2 cellular contexts compared by ENCODE assay signal in the genomic region with DNA sequence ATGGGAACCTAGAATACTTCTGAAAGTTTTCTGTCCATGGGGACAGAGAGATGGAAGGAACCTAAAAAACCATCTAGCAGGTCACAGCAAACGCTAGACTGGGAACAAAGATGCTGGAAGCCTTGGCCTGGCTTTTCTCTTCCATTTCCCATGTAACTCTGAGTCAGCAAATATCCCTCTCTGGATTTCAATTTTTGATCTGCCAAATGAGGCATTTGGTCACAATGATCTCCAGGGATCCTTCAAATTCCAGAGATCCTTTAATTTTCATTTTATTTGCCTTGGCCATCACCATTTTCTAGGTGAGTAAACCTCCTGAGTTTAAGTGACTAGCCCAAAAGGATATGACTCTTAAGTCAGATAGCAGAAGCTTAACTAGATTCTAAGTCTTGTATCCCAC.
A peak's percentile ranks its signal among the peaks of the same experiment; 100 is the strongest.
TF ChIP-seq lines count a peak whose summit lies in the region.

No MANE protein-coding gene starts in this region.

TF ChIP-seq in HepG2, 621 proteins besides CTCF, POLR2A, EP300 and RAD21:
- TF ChIP-seq MAFF (IDR thresholded peaks at IDR 0.05; ENCODE audit: low read depth, low read length) (peak; percentile 78), MAFK (conservative IDR thresholded peaks at IDR 0.05 in 1 of 2, IDR thresholded peaks at IDR 0.05 in 1 of 2; ENCODE audit: low read length in 2 of 2) (peak; percentile 76 to 88)
- TF ChIP-seq, protein P1, sequence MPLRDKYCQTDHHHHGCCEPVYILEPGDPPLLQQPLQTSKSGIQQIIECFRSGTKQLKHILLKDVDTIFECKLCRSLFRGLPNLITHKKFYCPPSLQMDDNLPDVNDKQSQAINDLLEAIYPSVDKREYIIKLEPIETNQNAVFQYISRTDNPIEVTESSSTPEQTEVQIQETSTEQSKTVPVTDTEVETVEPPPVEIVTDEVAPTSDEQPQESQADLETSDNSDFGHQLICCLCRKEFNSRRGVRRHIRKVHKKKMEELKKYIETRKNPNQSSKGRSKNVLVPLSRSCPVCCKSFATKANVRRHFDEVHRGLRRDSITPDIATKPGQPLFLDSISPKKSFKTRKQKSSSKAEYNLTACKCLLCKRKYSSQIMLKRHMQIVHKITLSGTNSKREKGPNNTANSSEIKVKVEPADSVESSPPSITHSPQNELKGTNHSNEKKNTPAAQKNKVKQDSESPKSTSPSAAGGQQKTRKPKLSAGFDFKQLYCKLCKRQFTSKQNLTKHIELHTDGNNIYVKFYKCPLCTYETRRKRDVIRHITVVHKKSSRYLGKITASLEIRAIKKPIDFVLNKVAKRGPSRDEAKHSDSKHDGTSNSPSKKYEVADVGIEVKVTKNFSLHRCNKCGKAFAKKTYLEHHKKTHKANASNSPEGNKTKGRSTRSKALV (CRISPR knock-in tag; IDR thresholded peaks at IDR 0.05), result no peak
TF ChIP-seq in HepG2: peak in this region for 2.

TF ChIP-seq in K562, 482 proteins besides CTCF, POLR2A, EP300 and RAD21:
- peak; percentile 39; the same call in 1 of the 2 replicates for TF ChIP-seq MAFK (IDR thresholded peaks at IDR 0.05; ENCODE audit: low read length)
- no peak for TF ChIP-seq ZNF668 (CRISPR knock-in tag; IDR thresholded peaks at IDR 0.05)
- peak; percentile 68 for TF ChIP-seq C11orf30 (IDR thresholded peaks at IDR 0.05; ENCODE audit: low read depth)
- TF ChIP-seq HNRNPUL1 (IDR thresholded peaks at IDR 0.05; ENCODE audit: low read length), result no peak
- TF ChIP-seq ZNF23 (CRISPR knock-in tag; IDR thresholded peaks at IDR 0.05), result no peak
- TF ChIP-seq, protein P2, sequence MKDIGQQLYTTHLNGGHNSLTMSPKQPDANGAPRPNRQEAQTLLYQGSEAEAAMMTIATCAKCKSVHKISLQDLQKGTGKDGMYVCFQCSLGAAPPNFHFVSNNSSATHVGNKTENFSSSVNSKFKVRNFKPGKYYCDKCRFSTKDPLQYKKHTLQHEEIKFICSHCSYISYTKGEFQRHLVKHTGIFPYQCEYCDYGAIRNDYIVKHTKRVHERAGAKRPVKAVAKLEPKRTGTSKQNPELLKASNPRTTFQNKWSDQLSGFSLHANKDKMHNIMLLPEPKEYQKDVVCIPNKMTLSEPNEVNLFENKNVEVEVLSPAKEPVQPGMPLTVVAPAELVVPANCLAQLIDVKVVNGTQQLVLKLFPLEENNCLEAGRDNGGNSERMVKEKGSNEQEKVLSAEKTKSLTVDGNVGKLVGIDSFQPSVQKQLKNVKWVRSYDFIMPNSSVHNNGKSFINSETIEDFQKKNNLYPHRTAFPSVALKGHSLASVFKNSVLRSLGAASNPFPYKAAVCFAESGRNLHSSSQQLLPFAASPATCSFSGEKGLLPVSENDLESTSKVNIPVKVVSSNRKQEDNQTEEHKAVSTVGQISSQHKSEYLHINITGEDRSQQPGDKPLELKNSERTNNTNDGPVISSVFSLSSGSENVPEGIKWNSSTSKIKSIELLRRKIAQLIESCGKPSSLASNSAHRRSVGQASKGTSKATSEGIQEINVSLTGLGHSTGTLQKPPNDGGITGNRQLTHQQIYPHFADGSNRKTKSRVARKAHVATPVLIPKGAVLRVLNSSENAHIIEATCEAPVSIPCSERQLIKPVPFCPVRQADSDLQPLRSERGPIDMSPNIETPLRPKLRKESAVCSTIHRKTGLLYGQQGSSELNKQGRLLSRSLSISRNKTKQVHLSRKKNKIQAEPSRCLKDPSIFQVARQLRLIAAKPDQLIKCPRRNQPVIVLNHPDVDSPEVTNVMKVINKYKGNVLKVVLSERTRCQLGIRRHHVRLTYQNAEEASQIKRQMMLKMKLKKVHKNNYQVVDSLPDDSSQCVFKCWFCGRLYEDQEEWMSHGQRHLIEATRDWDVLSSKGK (CRISPR knock-in tag; IDR thresholded peaks at IDR 0.05), result no peak
- no peak for TF ChIP-seq EHMT2 (IDR thresholded peaks at IDR 0.05)
- no peak for TF ChIP-seq ZNF232 (CRISPR knock-in tag; IDR thresholded peaks at IDR 0.05)
- TF ChIP-seq ZNF316 (IDR thresholded peaks at IDR 0.05), result peak; percentile 78
- TF ChIP-seq, protein P3, sequence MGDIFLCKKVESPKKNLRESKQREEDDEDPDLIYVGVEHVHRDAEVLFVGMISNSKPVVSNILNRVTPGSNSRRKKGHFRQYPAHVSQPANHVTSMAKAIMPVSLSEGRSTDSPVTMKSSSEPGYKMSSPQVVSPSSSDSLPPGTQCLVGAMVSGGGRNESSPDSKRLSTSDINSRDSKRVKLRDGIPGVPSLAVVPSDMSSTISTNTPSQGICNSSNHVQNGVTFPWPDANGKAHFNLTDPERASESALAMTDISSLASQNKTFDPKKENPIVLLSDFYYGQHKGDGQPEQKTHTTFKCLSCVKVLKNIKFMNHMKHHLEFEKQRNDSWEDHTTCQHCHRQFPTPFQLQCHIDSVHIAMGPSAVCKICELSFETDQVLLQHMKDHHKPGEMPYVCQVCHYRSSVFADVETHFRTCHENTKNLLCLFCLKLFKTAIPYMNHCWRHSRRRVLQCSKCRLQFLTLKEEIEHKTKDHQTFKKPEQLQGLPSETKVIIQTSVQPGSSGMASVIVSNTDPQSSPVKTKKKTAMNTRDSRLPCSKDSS (IDR thresholded peaks at IDR 0.05; ENCODE audit: low read depth, partially characterized antibody), result no peak
- no peak for TF ChIP-seq RAD51 (IDR thresholded peaks at IDR 0.05; ENCODE audit: borderline replicate concordance, low read depth)
- peak; percentile 48 for TF ChIP-seq MAFG (tag; conservative IDR thresholded peaks at IDR 0.05)
- TF ChIP-seq MAFF (IDR thresholded peaks at IDR 0.05; ENCODE audit: low read length), result peak; percentile 33
TF ChIP-seq in K562: peak in this region for 5.
